ENCODE assay signal across 8 cellular contexts in genomic region chr2:24083567-24084385, GRCh38. TPM values are rescaled to one million over a fixed set of nuclear protein-coding genes. Genes with fewer than 3 reads are reported as not detected.
A peak's percentile ranks its signal among the peaks of the same experiment; 100 is the strongest.
DNase-seq lines count a peak whose midpoint lies in the region; ATAC-seq lines count a peak whose summit lies in the region.

No MANE protein-coding gene starts in this region.

- H3K36me3 ChIP-seq in trophoblast cell (ENCODE audit: control insufficient read depth in 1 of 2, insufficient read depth in 2 of 2, low read length in 2 of 2), result peaks cover 7 to 22% of the 10 kb centered on the region in 2 experiments

- peak overlapping the region; percentile 38 for H2AFZ ChIP-seq in trophoblast cell (ENCODE audit: insufficient read depth, low read length, poor library complexity)

- peaks cover 14% of the 10 kb centered on the region for H3K79me1 ChIP-seq in trophoblast cell (ENCODE audit: low read length)

- H2BK120ac ChIP-seq in trophoblast cell (ENCODE audit: insufficient read depth, low read length, poor library complexity), result peak overlapping the region; percentile 7

- peak overlapping the region; percentile 46 for H2BK12ac ChIP-seq in trophoblast cell (ENCODE audit: low read length)

- H3K9me3 ChIP-seq in trophoblast cell (ENCODE audit: insufficient read depth, low read depth, low read length), result no peaks in the 10 kb centered on the region

- intact Hi-C loops in Right ventricle myocardium superior (cut with DNase I), result loop anchor here (10.0 kb wide), 1 partner anchor 259 kb away; no protein-coding TSS in a partner anchor

- H4K12ac ChIP-seq in trophoblast cell (ENCODE audit: low read depth, low read length), result peak overlapping the region; percentile 60

- peak overlapping the region; percentile 47 for H2BK5ac ChIP-seq in trophoblast cell (ENCODE audit: low read depth, low read length, poor library complexity)

- no peaks in the 10 kb centered on the region for H3K27me3 ChIP-seq in trophoblast cell (ENCODE audit: insufficient read depth, low read length)

- H3K27ac ChIP-seq in trophoblast cell (ENCODE audit: low read depth, low read length), result peak overlapping the region; percentile 85

- peak overlapping the region; percentile 92 for H3K4me2 ChIP-seq in trophoblast cell (ENCODE audit: low read length)

- no CpG with 5 or more reads among the region's 30 CpGs for WGBS in trophoblast cell (ENCODE audit: extremely low coverage, insufficient coverage, insufficient read length)

- H4K91ac ChIP-seq in trophoblast cell (ENCODE audit: low read depth, low read length), result peak overlapping the region; percentile 85

- peak overlapping the region; percentile 82 for H3K4me3 ChIP-seq in trophoblast cell (ENCODE audit: low read depth, low read length)

- peak; percentile 93 for DNase-seq in DMS53 (lab: John Stamatoyannopoulos, UW)
- DNase-seq in NCI-H460 (ENCODE audit: extremely low read depth, low read depth), result peak; percentile 75
- peak; percentile 16 for DNase-seq in activated gamma-delta T cell treated with anti-CD3 and anti-CD28 coated beads, Interleukin-2, amount 50 U/mL, for 16 hours (ENCODE audit: low read depth)
- no peak for DNase-seq in Right ventricle myocardium superior
- DNase-seq in trophoblast cell, result peak; percentile 89 to 93
- no peak for DNase-seq in activated effector memory CD4-positive, alpha-beta T cell treated with anti-CD3 and anti-CD28 coated beads, Interleukin-2, amount 50 U/mL, for 16 hours

- H3K4me1 ChIP-seq in trophoblast cell (ENCODE audit: control insufficient read depth in 1 of 2, insufficient read depth in 2 of 2, low read length in 2 of 2), result peaks cover 7% of the 10 kb centered on the region in 2 experiments

- ATAC-seq in GM19328 (IDR thresholded peaks at IDR 0.05; ENCODE audit: unreplicated experiment), result peak; percentile 69
- peak; percentile 83 for ATAC-seq in HG03378 (IDR thresholded peaks at IDR 0.05; ENCODE audit: unreplicated experiment)
- ATAC-seq in Right ventricle myocardium superior (ENCODE audit: poor library complexity), result peak; percentile 77

- peak overlapping the region; percentile 42 for H2AK5ac ChIP-seq in trophoblast cell (ENCODE audit: low read length)

- no peak overlapping the region for H3K23ac ChIP-seq in trophoblast cell (ENCODE audit: low read length)

- peak overlapping the region; percentile 23 for H3K4ac ChIP-seq in trophoblast cell (ENCODE audit: low read depth, low read length)

- peak overlapping the region; percentile 78 for H3K9ac ChIP-seq in trophoblast cell (ENCODE audit: low read length)

- peak overlapping the region; percentile 33 for H3K14ac ChIP-seq in trophoblast cell (ENCODE audit: low read length)

- H3K18ac ChIP-seq in trophoblast cell (ENCODE audit: low read length), result peak overlapping the region; percentile 26

- peaks cover 4% of the 10 kb centered on the region for H3K79me2 ChIP-seq in trophoblast cell (ENCODE audit: control insufficient read depth, insufficient read depth, low read length, poor library complexity)

- H4K8ac ChIP-seq in trophoblast cell (ENCODE audit: low read depth, low read length), result peak overlapping the region; percentile 64

RNA-seq across cellular contexts. Expression of gene TP53I3, which starts 0.9 kb away (rescaled TPM):
- 20.2 and 21.4 TPM in 2 replicates for total RNA-seq in NCI-H460 (2014; rRNA removed; shearing (Covaris generic))
- polyA plus RNA-seq in NCI-H460 (2014; cell fraction: nucleus; rRNA removed), result 36.7 and 45.2 TPM in 2 replicates
- total RNA-seq in Right ventricle myocardium superior, result 15.4 TPM
- 33.8 and 34.1 TPM in 2 replicates for polyA plus RNA-seq in trophoblast cell (2013)

RNA-seq across cellular contexts. Expression of gene SF3B6, which starts 7.7 kb away (rescaled TPM):
- 282 and 312 TPM in 2 replicates for total RNA-seq in NCI-H460 (2014; rRNA removed; shearing (Covaris generic))
- 102 and 155 TPM in 2 replicates for polyA plus RNA-seq in NCI-H460 (2014; cell fraction: nucleus; rRNA removed)
- total RNA-seq in Right ventricle myocardium superior, result 47.7 TPM
- 204 and 206 TPM in 2 replicates for polyA plus RNA-seq in trophoblast cell (2013)

RNA-seq across cellular contexts. Expression of gene FKBP1B, which starts 34.2 kb away (rescaled TPM):
- 0.38 TPM in 1 of 2 replicates, not detected in the other for total RNA-seq in NCI-H460 (2014; rRNA removed; shearing (Covaris generic))
- polyA plus RNA-seq in NCI-H460 (2014; cell fraction: nucleus; rRNA removed), result not detected in 2 replicates
- 3.1 TPM for total RNA-seq in Right ventricle myocardium superior
- polyA plus RNA-seq in trophoblast cell (2013), result 22.2 and 23.6 TPM in 2 replicates

RNA-seq across cellular contexts. Expression of gene WDCP, which starts 36.6 kb away (rescaled TPM):
- total RNA-seq in NCI-H460 (2014; rRNA removed; shearing (Covaris generic)), result 9.2 and 9.8 TPM in 2 replicates
- 13.4 and 17.4 TPM in 2 replicates for polyA plus RNA-seq in NCI-H460 (2014; cell fraction: nucleus; rRNA removed)
- total RNA-seq in Right ventricle myocardium superior, result 7.3 TPM
- polyA plus RNA-seq in trophoblast cell (2013), result 4.3 and 4.7 TPM in 2 replicates

RNA-seq across cellular contexts. Expression of gene PFN4, which starts 39.4 kb away (rescaled TPM):
- total RNA-seq in NCI-H460 (2014; rRNA removed; shearing (Covaris generic)), result 0.77 and 1.6 TPM in 2 replicates
- polyA plus RNA-seq in NCI-H460 (2014; cell fraction: nucleus; rRNA removed), result 0.28 TPM in 1 of 2 replicates, not detected in the other
- total RNA-seq in Right ventricle myocardium superior, result 0.46 TPM
- 0.57 and 0.79 TPM in 2 replicates for polyA plus RNA-seq in trophoblast cell (2013)

Comparison
In these comparisons a context has a peak if more than half of its experiments do, and no peak if none do; other contexts are left out.
1. DNase-seq: peak in DMS53 (single experiment), NCI-H460 (single experiment), activated gamma-delta T cell treated with anti-CD3 and anti-CD28 coated beads, Interleukin-2, amount 50 U/mL, for 16 hours (single experiment) and trophoblast cell (2 of 2); none in Right ventricle myocardium superior (single experiment) and activated effector memory CD4-positive, alpha-beta T cell treated with anti-CD3 and anti-CD28 coated beads, Interleukin-2, amount 50 U/mL, for 16 hours (single experiment).
2. Peak in every context shown above with its lines, with median percentiles within 50 percentile points of each other: ATAC-seq.